In the genomic region with DNA sequence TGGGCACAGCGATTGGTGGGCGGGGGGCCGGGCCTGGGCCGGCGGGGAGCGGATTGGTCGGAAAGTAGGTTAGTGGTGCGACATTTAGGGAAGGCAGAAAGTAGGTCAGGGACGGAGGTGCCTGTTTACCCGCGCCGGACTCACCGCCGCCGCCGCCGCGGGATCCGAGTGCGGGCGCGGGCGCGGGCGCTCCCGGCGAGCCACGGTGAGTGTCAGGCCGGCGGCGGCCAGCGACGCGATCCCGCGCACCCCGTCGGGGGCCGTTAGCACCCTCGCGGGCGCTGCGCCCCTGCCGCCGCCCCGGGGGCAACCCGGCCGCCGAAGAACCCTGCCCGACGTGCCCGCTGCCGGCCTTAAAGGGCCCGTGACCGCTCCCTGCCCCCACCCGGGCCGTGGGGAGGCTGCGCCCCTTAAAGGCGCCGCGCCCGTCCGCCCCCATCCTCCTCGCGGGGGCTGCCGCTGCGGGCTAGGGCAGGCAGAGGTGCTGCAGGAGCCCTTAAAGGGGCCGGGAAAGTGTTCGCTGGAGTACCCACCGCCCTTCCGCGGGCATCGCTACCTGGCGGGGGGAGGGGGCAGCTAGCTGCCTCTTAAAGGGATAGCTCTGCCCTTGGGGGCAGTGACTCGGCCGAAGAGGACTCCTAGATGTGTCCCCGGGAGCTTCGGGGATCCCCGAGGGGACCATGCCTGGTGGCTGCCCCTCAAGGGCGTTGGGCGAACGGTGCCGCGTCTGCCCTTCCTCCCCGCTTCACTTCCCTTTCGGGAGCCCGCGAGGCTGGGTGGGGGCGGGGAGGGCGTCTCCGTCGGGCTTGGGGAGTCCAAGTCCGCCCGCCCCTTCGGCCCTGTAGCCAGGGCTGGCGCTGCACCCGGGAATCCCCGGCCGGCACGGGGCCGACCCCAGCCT, we compare ENCODE assay signal across 1 cellular context.
A peak's percentile ranks its signal among the peaks of the same experiment; 100 is the strongest.
TF ChIP-seq lines count a peak whose summit lies in the region.

A gene (plus strand): TSS at position 72 of the 901 bp plus-strand sequence. CDS start 76,519 bp downstream, outside the sequence.

TF ChIP-seq in HepG2, 621 proteins besides CTCF, POLR2A, EP300 and RAD21 (continued from another document and continues in another):
- TF ChIP-seq, protein P1, sequence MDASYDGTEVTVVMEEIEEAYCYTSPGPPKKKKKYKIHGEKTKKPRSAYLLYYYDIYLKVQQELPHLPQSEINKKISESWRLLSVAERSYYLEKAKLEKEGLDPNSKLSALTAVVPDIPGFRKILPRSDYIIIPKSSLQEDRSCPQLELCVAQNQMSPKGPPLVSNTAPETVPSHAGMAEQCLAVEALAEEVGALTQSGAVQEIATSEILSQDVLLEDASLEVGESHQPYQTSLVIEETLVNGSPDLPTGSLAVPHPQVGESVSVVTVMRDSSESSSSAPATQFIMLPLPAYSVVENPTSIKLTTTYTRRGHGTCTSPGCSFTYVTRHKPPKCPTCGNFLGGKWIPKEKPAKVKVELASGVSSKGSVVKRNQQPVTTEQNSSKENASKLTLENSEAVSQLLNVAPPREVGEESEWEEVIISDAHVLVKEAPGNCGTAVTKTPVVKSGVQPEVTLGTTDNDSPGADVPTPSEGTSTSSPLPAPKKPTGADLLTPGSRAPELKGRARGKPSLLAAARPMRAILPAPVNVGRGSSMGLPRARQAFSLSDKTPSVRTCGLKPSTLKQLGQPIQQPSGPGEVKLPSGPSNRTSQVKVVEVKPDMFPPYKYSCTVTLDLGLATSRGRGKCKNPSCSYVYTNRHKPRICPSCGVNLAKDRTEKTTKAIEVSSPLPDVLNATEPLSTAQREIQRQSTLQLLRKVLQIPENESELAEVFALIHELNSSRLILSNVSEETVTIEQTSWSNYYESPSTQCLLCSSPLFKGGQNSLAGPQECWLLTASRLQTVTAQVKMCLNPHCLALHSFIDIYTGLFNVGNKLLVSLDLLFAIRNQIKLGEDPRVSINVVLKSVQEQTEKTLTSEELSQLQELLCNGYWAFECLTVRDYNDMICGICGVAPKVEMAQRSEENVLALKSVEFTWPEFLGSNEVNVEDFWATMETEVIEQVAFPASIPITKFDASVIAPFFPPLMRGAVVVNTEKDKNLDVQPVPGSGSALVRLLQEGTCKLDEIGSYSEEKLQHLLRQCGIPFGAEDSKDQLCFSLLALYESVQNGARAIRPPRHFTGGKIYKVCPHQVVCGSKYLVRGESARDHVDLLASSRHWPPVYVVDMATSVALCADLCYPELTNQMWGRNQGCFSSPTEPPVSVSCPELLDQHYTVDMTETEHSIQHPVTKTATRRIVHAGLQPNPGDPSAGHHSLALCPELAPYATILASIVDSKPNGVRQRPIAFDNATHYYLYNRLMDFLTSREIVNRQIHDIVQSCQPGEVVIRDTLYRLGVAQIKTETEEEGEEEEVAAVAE (CRISPR knock-in tag; IDR thresholded peaks at IDR 0.05; ENCODE audit: borderline replicate concordance), result no peak
- TF ChIP-seq, protein P2, sequence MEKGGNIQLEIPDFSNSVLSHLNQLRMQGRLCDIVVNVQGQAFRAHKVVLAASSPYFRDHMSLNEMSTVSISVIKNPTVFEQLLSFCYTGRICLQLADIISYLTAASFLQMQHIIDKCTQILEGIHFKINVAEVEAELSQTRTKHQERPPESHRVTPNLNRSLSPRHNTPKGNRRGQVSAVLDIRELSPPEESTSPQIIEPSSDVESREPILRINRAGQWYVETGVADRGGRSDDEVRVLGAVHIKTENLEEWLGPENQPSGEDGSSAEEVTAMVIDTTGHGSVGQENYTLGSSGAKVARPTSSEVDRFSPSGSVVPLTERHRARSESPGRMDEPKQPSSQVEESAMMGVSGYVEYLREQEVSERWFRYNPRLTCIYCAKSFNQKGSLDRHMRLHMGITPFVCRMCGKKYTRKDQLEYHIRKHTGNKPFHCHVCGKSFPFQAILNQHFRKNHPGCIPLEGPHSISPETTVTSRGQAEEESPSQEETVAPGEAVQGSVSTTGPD (CRISPR knock-in tag; IDR thresholded peaks at IDR 0.05), result no peak
- TF ChIP-seq CBX1 (IDR thresholded peaks at IDR 0.05; ENCODE audit: low read depth) (peak; percentile 17), ZNF678 (CRISPR knock-in tag; IDR thresholded peaks at IDR 0.05) (no peak; the same call in 1 of the 2 replicates), HNRNPLL (IDR thresholded peaks at IDR 0.05; ENCODE audit: low read depth, low read length, poor library complexity, severe bottlenecking) (peak; percentile 10), ZBTB7A (CRISPR knock-in tag; IDR thresholded peaks at IDR 0.05) (no peak), ZBTB7B (CRISPR knock-in tag; IDR thresholded peaks at IDR 0.05) (no peak), CENPT (CRISPR knock-in tag; IDR thresholded peaks at IDR 0.05; ENCODE audit: low read depth) (no peak), TBL1XR1 (IDR thresholded peaks at IDR 0.05; ENCODE audit: borderline replicate concordance, low read length, partially characterized antibody) (no peak), ZNF101 (CRISPR knock-in tag; IDR thresholded peaks at IDR 0.05; ENCODE audit: borderline replicate concordance, low read depth) (no peak), NFYB (CRISPR knock-in tag; IDR thresholded peaks at IDR 0.05) (no peak), ELF4 (CRISPR knock-in tag; IDR thresholded peaks at IDR 0.05; ENCODE audit: borderline replicate concordance) (no peak)
- TF ChIP-seq, protein P3, sequence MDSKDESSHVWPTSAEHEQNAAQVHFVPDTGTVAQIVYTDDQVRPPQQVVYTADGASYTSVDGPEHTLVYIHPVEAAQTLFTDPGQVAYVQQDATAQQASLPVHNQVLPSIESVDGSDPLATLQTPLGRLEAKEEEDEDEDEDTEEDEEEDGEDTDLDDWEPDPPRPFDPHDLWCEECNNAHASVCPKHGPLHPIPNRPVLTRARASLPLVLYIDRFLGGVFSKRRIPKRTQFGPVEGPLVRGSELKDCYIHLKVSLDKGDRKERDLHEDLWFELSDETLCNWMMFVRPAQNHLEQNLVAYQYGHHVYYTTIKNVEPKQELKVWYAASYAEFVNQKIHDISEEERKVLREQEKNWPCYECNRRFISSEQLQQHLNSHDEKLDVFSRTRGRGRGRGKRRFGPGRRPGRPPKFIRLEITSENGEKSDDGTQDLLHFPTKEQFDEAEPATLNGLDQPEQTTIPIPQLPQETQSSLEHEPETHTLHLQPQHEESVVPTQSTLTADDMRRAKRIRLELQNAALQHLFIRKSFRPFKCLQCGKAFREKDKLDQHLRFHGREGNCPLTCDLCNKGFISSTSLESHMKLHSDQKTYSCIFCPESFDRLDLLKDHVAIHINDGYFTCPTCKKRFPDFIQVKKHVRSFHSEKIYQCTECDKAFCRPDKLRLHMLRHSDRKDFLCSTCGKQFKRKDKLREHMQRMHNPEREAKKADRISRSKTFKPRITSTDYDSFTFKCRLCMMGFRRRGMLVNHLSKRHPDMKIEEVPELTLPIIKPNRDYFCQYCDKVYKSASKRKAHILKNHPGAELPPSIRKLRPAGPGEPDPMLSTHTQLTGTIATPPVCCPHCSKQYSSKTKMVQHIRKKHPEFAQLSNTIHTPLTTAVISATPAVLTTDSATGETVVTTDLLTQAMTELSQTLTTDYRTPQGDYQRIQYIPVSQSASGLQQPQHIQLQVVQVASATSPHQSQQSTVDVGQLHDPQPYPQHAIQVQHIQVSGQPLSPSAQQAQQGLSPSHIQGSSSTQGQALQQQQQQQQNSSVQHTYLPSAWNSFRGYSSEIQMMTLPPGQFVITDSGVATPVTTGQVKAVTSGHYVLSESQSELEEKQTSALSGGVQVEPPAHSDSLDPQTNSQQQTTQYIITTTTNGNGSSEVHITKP (CRISPR knock-in tag; IDR thresholded peaks at IDR 0.05; ENCODE audit: low read depth), result no peak
- TF ChIP-seq, protein P4, sequence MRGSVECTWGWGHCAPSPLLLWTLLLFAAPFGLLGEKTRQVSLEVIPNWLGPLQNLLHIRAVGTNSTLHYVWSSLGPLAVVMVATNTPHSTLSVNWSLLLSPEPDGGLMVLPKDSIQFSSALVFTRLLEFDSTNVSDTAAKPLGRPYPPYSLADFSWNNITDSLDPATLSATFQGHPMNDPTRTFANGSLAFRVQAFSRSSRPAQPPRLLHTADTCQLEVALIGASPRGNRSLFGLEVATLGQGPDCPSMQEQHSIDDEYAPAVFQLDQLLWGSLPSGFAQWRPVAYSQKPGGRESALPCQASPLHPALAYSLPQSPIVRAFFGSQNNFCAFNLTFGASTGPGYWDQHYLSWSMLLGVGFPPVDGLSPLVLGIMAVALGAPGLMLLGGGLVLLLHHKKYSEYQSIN (CRISPR knock-in tag; IDR thresholded peaks at IDR 0.05; ENCODE audit: borderline replicate concordance), result no peak
- TF ChIP-seq, protein P5, sequence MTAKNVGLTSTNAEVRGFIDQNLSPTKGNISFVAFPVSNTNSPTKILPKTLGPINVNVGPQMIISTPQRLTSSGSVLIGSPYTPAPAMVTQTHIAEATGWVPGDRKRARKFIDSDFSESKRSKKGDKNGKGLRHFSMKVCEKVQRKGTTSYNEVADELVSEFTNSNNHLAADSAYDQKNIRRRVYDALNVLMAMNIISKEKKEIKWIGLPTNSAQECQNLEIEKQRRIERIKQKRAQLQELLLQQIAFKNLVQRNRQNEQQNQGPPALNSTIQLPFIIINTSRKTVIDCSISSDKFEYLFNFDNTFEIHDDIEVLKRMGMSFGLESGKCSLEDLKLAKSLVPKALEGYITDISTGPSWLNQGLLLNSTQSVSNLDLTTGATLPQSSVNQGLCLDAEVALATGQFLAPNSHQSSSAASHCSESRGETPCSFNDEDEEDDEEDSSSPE (CRISPR knock-in tag; IDR thresholded peaks at IDR 0.05), result no peak
- TF ChIP-seq, protein P6, sequence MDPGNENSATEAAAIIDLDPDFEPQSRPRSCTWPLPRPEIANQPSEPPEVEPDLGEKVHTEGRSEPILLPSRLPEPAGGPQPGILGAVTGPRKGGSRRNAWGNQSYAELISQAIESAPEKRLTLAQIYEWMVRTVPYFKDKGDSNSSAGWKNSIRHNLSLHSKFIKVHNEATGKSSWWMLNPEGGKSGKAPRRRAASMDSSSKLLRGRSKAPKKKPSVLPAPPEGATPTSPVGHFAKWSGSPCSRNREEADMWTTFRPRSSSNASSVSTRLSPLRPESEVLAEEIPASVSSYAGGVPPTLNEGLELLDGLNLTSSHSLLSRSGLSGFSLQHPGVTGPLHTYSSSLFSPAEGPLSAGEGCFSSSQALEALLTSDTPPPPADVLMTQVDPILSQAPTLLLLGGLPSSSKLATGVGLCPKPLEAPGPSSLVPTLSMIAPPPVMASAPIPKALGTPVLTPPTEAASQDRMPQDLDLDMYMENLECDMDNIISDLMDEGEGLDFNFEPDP (CRISPR knock-in tag; conservative IDR thresholded peaks at IDR 0.05), result no peak
- TF ChIP-seq, protein P7, sequence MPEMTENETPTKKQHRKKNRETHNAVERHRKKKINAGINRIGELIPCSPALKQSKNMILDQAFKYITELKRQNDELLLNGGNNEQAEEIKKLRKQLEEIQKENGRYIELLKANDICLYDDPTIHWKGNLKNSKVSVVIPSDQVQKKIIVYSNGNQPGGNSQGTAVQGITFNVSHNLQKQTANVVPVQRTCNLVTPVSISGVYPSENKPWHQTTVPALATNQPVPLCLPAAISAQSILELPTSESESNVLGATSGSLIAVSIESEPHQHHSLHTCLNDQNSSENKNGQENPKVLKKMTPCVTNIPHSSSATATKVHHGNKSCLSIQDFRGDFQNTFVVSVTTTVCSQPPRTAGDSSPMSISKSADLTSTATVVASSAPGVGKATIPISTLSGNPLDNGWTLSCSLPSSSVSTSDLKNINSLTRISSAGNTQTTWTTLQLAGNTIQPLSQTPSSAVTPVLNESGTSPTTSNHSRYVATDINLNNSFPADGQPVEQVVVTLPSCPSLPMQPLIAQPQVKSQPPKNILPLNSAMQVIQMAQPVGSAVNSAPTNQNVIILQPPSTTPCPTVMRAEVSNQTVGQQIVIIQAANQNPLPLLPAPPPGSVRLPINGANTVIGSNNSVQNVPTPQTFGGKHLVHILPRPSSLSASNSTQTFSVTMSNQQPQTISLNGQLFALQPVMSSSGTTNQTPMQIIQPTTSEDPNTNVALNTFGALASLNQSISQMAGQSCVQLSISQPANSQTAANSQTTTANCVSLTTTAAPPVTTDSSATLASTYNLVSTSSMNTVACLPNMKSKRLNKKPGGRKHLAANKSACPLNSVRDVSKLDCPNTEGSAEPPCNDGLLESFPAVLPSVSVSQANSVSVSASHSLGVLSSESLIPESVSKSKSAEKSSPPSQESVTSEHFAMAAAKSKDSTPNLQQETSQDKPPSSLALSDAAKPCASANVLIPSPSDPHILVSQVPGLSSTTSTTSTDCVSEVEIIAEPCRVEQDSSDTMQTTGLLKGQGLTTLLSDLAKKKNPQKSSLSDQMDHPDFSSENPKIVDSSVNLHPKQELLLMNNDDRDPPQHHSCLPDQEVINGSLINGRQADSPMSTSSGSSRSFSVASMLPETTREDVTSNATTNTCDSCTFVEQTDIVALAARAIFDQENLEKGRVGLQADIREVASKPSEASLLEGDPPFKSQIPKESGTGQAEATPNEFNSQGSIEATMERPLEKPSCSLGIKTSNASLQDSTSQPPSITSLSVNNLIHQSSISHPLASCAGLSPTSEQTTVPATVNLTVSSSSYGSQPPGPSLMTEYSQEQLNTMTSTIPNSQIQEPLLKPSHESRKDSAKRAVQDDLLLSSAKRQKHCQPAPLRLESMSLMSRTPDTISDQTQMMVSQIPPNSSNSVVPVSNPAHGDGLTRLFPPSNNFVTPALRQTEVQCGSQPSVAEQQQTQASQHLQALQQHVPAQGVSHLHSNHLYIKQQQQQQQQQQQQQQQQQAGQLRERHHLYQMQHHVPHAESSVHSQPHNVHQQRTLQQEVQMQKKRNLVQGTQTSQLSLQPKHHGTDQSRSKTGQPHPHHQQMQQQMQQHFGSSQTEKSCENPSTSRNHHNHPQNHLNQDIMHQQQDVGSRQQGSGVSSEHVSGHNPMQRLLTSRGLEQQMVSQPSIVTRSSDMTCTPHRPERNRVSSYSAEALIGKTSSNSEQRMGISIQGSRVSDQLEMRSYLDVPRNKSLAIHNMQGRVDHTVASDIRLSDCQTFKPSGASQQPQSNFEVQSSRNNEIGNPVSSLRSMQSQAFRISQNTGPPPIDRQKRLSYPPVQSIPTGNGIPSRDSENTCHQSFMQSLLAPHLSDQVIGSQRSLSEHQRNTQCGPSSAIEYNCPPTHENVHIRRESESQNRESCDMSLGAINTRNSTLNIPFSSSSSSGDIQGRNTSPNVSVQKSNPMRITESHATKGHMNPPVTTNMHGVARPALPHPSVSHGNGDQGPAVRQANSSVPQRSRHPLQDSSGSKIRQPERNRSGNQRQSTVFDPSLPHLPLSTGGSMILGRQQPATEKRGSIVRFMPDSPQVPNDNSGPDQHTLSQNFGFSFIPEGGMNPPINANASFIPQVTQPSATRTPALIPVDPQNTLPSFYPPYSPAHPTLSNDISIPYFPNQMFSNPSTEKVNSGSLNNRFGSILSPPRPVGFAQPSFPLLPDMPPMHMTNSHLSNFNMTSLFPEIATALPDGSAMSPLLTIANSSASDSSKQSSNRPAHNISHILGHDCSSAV (CRISPR knock-in tag; IDR thresholded peaks at IDR 0.05; ENCODE audit: borderline replicate concordance), result no peak
- TF ChIP-seq, protein P8, sequence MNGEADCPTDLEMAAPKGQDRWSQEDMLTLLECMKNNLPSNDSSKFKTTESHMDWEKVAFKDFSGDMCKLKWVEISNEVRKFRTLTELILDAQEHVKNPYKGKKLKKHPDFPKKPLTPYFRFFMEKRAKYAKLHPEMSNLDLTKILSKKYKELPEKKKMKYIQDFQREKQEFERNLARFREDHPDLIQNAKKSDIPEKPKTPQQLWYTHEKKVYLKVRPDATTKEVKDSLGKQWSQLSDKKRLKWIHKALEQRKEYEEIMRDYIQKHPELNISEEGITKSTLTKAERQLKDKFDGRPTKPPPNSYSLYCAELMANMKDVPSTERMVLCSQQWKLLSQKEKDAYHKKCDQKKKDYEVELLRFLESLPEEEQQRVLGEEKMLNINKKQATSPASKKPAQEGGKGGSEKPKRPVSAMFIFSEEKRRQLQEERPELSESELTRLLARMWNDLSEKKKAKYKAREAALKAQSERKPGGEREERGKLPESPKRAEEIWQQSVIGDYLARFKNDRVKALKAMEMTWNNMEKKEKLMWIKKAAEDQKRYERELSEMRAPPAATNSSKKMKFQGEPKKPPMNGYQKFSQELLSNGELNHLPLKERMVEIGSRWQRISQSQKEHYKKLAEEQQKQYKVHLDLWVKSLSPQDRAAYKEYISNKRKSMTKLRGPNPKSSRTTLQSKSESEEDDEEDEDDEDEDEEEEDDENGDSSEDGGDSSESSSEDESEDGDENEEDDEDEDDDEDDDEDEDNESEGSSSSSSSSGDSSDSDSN (CRISPR knock-in tag; IDR thresholded peaks at IDR 0.05), result peak; percentile 34; the same call in 1 of the 2 replicates
